In the genomic region with DNA sequence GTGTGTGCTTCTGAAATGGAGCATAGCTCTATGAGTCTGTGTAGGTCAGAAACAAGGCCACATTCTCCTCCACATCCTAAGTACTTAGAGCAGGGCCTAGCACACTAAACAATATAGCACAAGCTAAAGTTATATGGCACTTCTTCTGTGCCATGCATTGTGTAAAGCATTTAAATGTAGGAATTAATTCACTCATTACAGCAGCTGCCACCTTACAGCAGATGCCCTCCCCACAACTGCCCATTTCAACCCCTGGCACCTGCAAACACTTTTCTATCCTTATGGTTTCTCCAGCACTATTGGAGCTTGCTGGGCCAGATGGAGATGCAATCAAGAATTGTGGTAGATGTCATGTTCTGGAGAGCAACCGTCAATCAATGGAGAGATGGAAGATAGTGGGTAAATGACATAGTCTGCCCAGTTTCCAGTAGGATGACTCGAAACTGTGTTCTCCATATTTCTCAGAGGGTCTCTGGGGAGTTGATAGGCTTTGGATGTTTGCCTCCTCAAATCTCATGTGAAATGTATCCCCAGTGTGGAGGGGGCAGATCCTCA, we compare ENCODE assay signal across 16 cellular contexts.
DNase-seq lines count a peak whose midpoint lies in the region; ATAC-seq and TF ChIP-seq lines count a peak whose summit lies in the region.
"Had no signal": no experiment of that assay in that cellular context is flagged by ENCODE, and none has a peak within 500 bp of the region (broad histone marks: within the 10 kb centered on the region; RNA-seq: fewer than 3 reads in every experiment).

No MANE protein-coding gene starts in this region.

- H3K27ac ChIP-seq in SK-N-SH (ENCODE audit: low read depth in 2 of 2, low read length in 1 of 2) = peak overlapping the region in 1 of 2 experiments; percentile 95; a peak in 2 of 4 replicates
- H3K27ac ChIP-seq: 22Rv1; BLaER1 treated with 17β-estradiol and CSF1 and Interleukin-3, amounts not matched to agents 10 nM and 100 nM had no signal

- no peak overlapping the region for H3K4me2 ChIP-seq in SK-N-SH
- H3K4me2 ChIP-seq: BLaER1 treated with 17β-estradiol and CSF1 and Interleukin-3, amounts not matched to agents 10 nM and 100 nM had no signal

- H2AFZ ChIP-seq in SK-N-SH (ENCODE audit: low read depth) = no peak overlapping the region

- CTCF ChIA-PET in SK-N-SH (lab: Yijun Ruan, JAX) = no interaction called here

- H3F3A ChIP-seq in SK-N-SH (replicated peaks; ENCODE audit: insufficient read depth) = no peaks in the 10 kb centered on the region

- no peak for ATAC-seq in SK-N-SH treated with all-trans-retinoic acid at 6 μM for 48 hours

- peaks cover 0 to 11% of the 10 kb centered on the region in 2 experiments; a peak in 2 of 4 replicates for H3K4me1 ChIP-seq in SK-N-SH (ENCODE audit: control insufficient read depth in 1 of 2, insufficient read depth in 2 of 2, low read depth in 1 of 2, low read length in 1 of 2)
- H3K4me1 ChIP-seq: BLaER1 treated with 17β-estradiol and CSF1 and Interleukin-3, amounts not matched to agents 10 nM and 100 nM; HAP-1 had no signal

- no peak for TF ChIP-seq RAD21 in SK-N-SH (IDR thresholded peaks at IDR 0.05; ENCODE audit: low read length)

- no peaks in the 10 kb centered on the region for H3K36me3 ChIP-seq in SK-N-SH (replicated peaks in 1 of 2; ENCODE audit: control insufficient read depth in 1 of 2, insufficient read depth in 2 of 2, low read length in 1 of 2)
- H3K36me3 ChIP-seq: BLaER1 treated with 17β-estradiol and CSF1 and Interleukin-3, amounts not matched to agents 10 nM and 100 nM; HAP-1 had no signal

- TF ChIP-seq CTCF in SK-N-SH (IDR thresholded peaks at IDR 0.05) = no peak

- no peaks in the 10 kb centered on the region for H3K79me2 ChIP-seq in SK-N-SH (ENCODE audit: insufficient read depth)

- H3K9ac ChIP-seq in SK-N-SH = no peak overlapping the region
- H3K9ac ChIP-seq: BLaER1 treated with 17β-estradiol and CSF1 and Interleukin-3, amounts not matched to agents 10 nM and 100 nM had no signal

- H3K27me3 ChIP-seq in SK-N-SH (ENCODE audit: insufficient read depth) = no peaks in the 10 kb centered on the region
- H3K27me3 ChIP-seq: BLaER1 treated with 17β-estradiol and CSF1 and Interleukin-3, amounts not matched to agents 10 nM and 100 nM had no signal

- DNase-seq in DMS 273 (lab: John Stamatoyannopoulos, UW; ENCODE audit: unreplicated experiment) = peak; percentile 42
- DNase-seq in DMS 273 treated with DMSO at 0.1 percent for 48 hours (lab: John Stamatoyannopoulos, UW) = no peak
- DNase-seq in SK-N-SH = no peak
- DNase-seq in SK-N-DZ (ENCODE audit: low spot score) = peak; percentile 76
- DNase-seq in DMS79 treated with DMSO at 0.1 percent for 48 hours (lab: John Stamatoyannopoulos, UW) = no peak
- no peak for DNase-seq in NAMALWA (ENCODE audit: low spot score)
- DNase-seq: CD4-positive, alpha-beta T cell; CD8-positive, alpha-beta memory T cell; DMS79; GF-D8; GOT3; HFFc6 had no signal

- POLR2A ChIA-PET in SK-N-SH (lab: Yijun Ruan, JAX) = no interaction called here

- H3K4me3 ChIP-seq in SK-N-SH (ENCODE audit: low read depth in 2 of 2, low read length in 1 of 2) = no peak overlapping the region
- H3K4me3 ChIP-seq: BLaER1 treated with 17β-estradiol and CSF1 and Interleukin-3, amounts not matched to agents 10 nM and 100 nM; HAP-1 had no signal

- no peaks in the 10 kb centered on the region for H4K20me1 ChIP-seq in SK-N-SH (ENCODE audit: insufficient read depth)
- H4K20me1 ChIP-seq: BLaER1 treated with 17β-estradiol and CSF1 and Interleukin-3, amounts not matched to agents 10 nM and 100 nM had no signal

- 10% methylated on average over 2 of the region's 2 CpGs for WGBS in SK-N-SH (ENCODE audit: low lambda C conversion rate)

- H3K9me2 ChIP-seq in SK-N-SH = no peaks in the 10 kb centered on the region

- TF ChIP-seq EP300 in SK-N-SH (IDR thresholded peaks at IDR 0.05; ENCODE audit: borderline replicate concordance in 1 of 2, low read depth in 1 of 2, low read length in 1 of 2) = peak in 1 of 2 experiments; percentile 83; a peak in 1 of 4 replicates

- H3K9me3 ChIP-seq in SK-N-SH = no peaks in the 10 kb centered on the region
- H3K9me3 ChIP-seq: BLaER1 treated with 17β-estradiol and CSF1 and Interleukin-3, amounts not matched to agents 10 nM and 100 nM; HAP-1 had no signal

TF ChIP-seq in SK-N-SH, 30 proteins besides CTCF, POLR2A, EP300 and RAD21:
- TF ChIP-seq GATA2 (CRISPR knock-in tag; IDR thresholded peaks at IDR 0.05) (peak; percentile 61), MEF2A (IDR thresholded peaks at IDR 0.05; ENCODE audit: borderline replicate concordance, low read depth) (no peak), RCOR1 (IDR thresholded peaks at IDR 0.05; ENCODE audit: low read length) (0 out of 2 replicates have a peak, but pooled peaks have one; percentile 48), NRF1 (IDR thresholded peaks at IDR 0.05; ENCODE audit: low read depth, low read length) (no peak)
- TF ChIP-seq, protein P1, sequence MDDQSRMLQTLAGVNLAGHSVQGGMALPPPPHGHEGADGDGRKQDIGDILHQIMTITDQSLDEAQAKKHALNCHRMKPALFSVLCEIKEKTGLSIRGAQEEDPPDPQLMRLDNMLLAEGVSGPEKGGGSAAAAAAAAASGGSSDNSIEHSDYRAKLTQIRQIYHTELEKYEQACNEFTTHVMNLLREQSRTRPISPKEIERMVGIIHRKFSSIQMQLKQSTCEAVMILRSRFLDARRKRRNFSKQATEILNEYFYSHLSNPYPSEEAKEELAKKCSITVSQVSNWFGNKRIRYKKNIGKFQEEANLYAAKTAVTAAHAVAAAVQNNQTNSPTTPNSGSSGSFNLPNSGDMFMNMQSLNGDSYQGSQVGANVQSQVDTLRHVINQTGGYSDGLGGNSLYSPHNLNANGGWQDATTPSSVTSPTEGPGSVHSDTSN (IDR thresholded peaks at IDR 0.05) = no peak

TF ChIP-seq in SK-N-SH treated with all-trans-retinoic acid at 6 μM for 48 hours, 23 proteins besides CTCF, POLR2A, EP300 and RAD21:
- TF ChIP-seq ISL1 (CRISPR knock-in tag; IDR thresholded peaks at IDR 0.05) (no peak), ZNF8 (CRISPR knock-in tag; IDR thresholded peaks at IDR 0.05) (no peak), ZC3H10 (CRISPR knock-in tag; IDR thresholded peaks at IDR 0.05) (no peak), GLIS3 (CRISPR knock-in tag; IDR thresholded peaks at IDR 0.05) (no peak)

Comparison
In these comparisons a context has a peak if more than half of its experiments do, and no peak if none do; other contexts are left out.
1. DNase-seq: peak in DMS 273 (single experiment) and SK-N-DZ (single experiment); none in DMS 273 treated with DMSO at 0.1 percent for 48 hours (single experiment), SK-N-SH (single experiment), DMS79 treated with DMSO at 0.1 percent for 48 hours (single experiment) and NAMALWA (single experiment).